In genomic region chr2:185014076-185014475, GRCh38 we compare ENCODE assay signal across 8 cellular contexts.
"Had no signal": no experiment of that assay in that cellular context is flagged by ENCODE, and none has a peak within 500 bp of the region (broad histone marks: within the 10 kb centered on the region; RNA-seq: fewer than 3 reads in every experiment).

No MANE protein-coding gene starts in this region.

- ATAC-seq: GM12878 had no signal

- FAIRE-seq: G401.6, GM12878, GM12891, GM12892, GM18507, GM19239 had no signal

- DNase-seq: GDM1, GF-D8 had no signal

- H3K4me3 ChIP-seq: GM12878 had no signal
